18 cellular contexts compared by ENCODE assay signal in genomic region chr11:125370561-125371389, GRCh38.
A peak's percentile ranks its signal among the peaks of the same experiment; 100 is the strongest.
DNase-seq lines count a peak whose midpoint lies in the region; ATAC-seq and TF ChIP-seq lines count a peak whose summit lies in the region.
"Had no signal": no experiment of that assay in that cellular context is flagged by ENCODE, and none has a peak within 500 bp of the region (broad histone marks: within the 10 kb centered on the region; RNA-seq: fewer than 3 reads in every experiment).

No MANE protein-coding gene starts in this region.

- DNase-seq in NCI-H1417 (lab: John Stamatoyannopoulos, UW) = peak in 2 of 3 experiments; percentile 65 to 86
- DNase-seq in NCI-H1417 treated with DMSO at 0.1 percent for 48 hours (lab: John Stamatoyannopoulos, UW) = no peak
- no peak for DNase-seq in WTC11 (ENCODE audit: low spot score)
- no peak for DNase-seq in DMS153 (lab: John Stamatoyannopoulos, UW)
- DNase-seq: activated CD4-positive, CD25-positive, alpha-beta regulatory T cell treated with anti-CD3 and anti-CD28 coated beads, Interleukin-2, amount 50 U/mL, for 72 hours; activated naive CD8-positive, alpha-beta T cell treated with anti-CD3 and anti-CD28 coated beads for 36 hours; erythroblast; GOT3; KG1; NCI-H774; T-helper 9 cell had no signal

- peak overlapping the region; percentile 4 for H3K27ac ChIP-seq in layer of hippocampus (ENCODE audit: low read depth, low read length)
- H3K27ac ChIP-seq in temporal lobe (ENCODE audit: low read depth, low read length) = peak overlapping the region; percentile 40
- H3K27ac ChIP-seq: 22Rv1, parathyroid adenoma had no signal

- H3K4me1 Mint-ChIP-seq in WTC11 = peaks cover 51% of the 10 kb centered on the region
- H3K4me1 Mint-ChIP-seq: activated naive CD8-positive, alpha-beta T cell treated with anti-CD3 and anti-CD28 coated beads for 36 hours had no signal

- H3K4me3 Mint-ChIP-seq in WTC11 = peak overlapping the region; percentile 64
- H3K4me3 Mint-ChIP-seq: activated naive CD8-positive, alpha-beta T cell treated with anti-CD3 and anti-CD28 coated beads for 36 hours had no signal

- no peak for TF ChIP-seq CTCF in WTC11 (IDR thresholded peaks at IDR 0.05)

- no peaks in the 10 kb centered on the region for H3K9me3 Mint-ChIP-seq in WTC11
- H3K9me3 Mint-ChIP-seq: activated naive CD8-positive, alpha-beta T cell treated with anti-CD3 and anti-CD28 coated beads for 36 hours had no signal

- H3K27ac Mint-ChIP-seq in WTC11 = no peak overlapping the region
- H3K27ac Mint-ChIP-seq: activated naive CD8-positive, alpha-beta T cell treated with anti-CD3 and anti-CD28 coated beads for 36 hours had no signal

- ATAC-seq in WTC11 (peak; percentile 9), HG02763 (IDR thresholded peaks at IDR 0.05; ENCODE audit: unreplicated experiment) (no peak), GM21529 (IDR thresholded peaks at IDR 0.05; ENCODE audit: unreplicated experiment) (no peak)
- ATAC-seq: Panc1 had no signal

- POLR2A ChIA-PET in WTC11 (lab: Charles Lee) = interaction anchor here (1.1 kb wide), 1 partner anchor 259 kb away, joined by 3 read pairs; the partner anchor contains the start of gene TMEM218

- no peaks in the 10 kb centered on the region for H3K36me3 Mint-ChIP-seq in WTC11
- H3K36me3 Mint-ChIP-seq: activated naive CD8-positive, alpha-beta T cell treated with anti-CD3 and anti-CD28 coated beads for 36 hours had no signal

- peaks cover 5% of the 10 kb centered on the region for H3K27me3 Mint-ChIP-seq in WTC11 (ENCODE audit: low read depth)

- peaks cover 2% of the 10 kb centered on the region for H3K27me3 ChIP-seq in layer of hippocampus (ENCODE audit: control insufficient read depth, insufficient read depth, low read length)

- CTCF ChIA-PET in WTC11 (lab: Charles Lee) = interaction anchor here (0.5 to 6.3 kb wide), 21 partner anchors 11 to 1582 kb away, joined by 3 to 43 read pairs (median 6); partner anchors contain the start of genes PKNOX2 and SLC37A2

TF ChIP-seq in WTC11, 78 proteins besides CTCF, POLR2A, EP300 and RAD21:
- TF ChIP-seq SMAD3 (CRISPR knock-in tag; IDR thresholded peaks at IDR 0.05; ENCODE audit: borderline replicate concordance) = no peak
- TF ChIP-seq FOXP1 (CRISPR knock-in tag; IDR thresholded peaks at IDR 0.05; ENCODE audit: borderline replicate concordance) = 0 out of 2 replicates have a peak, but pooled peaks have one; percentile 26
- TF ChIP-seq E2F1 (CRISPR knock-in tag; IDR thresholded peaks at IDR 0.05) = no peak

Comparison
In these comparisons a context has a peak if more than half of its experiments do, and no peak if none do; other contexts are left out.
1. DNase-seq: peak in NCI-H1417 (2 of 3); none in NCI-H1417 treated with DMSO at 0.1 percent for 48 hours (single experiment), WTC11 (single experiment) and DMS153 (single experiment).